Comparison of ENCODE assay signal across 21 cellular contexts in the genomic region with DNA sequence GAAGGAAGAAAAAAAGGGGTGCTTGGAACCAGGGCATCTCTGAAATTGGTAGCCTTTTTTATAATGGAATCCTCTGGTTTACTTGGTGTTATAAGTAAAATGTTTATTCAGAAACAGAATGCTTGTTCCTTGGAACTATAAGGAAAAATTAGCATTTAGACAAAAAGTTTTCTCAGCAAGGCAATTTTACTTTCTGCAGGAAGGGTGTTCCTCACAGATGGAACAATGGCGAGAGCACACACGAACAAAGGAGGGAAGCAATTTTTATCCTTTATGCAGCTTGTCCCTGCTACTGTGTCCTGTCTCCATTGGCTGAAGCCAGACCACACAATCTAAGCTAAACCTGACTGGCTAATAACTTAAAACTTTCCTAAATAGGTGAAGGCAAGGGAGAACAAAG.
"Had no signal": no experiment of that assay in that cellular context is flagged by ENCODE, and none has a peak within 500 bp of the region (broad histone marks: within the 10 kb centered on the region; RNA-seq: fewer than 3 reads in every experiment).

No MANE protein-coding gene starts in this region.

- H3K36me3 ChIP-seq: colonic mucosa had no signal

- H3K4me3 Mint-ChIP-seq: activated B cell treated with CpG ODN at 0.5 μM for 24 hours; activated CD4-positive, alpha-beta memory T cell treated with anti-CD3 and anti-CD28 coated beads, Interleukin-2, amount 10 ng/mL, durations not matched to agents 7 days and 5 days; activated CD4-positive, alpha-beta T cell treated with anti-CD3 and anti-CD28 coated beads, Interleukin-2, amount 10 ng/mL, durations not matched to agents 7 days and 5 days; activated naive CD4-positive, alpha-beta T cell treated with anti-CD3 and anti-CD28 coated beads for 36 hours; activated naive CD8-positive, alpha-beta T cell; activated T-helper 17 cell treated with anti-CD3 and anti-CD28 coated beads, Interleukin-2, amount 50 U/mL, for 72 hours; T-cell had no signal

- H3K4me1 Mint-ChIP-seq: activated CD4-positive, alpha-beta memory T cell treated with anti-CD3 and anti-CD28 coated beads, Interleukin-2, amount 10 ng/mL, durations not matched to agents 7 days and 5 days; activated T-helper 17 cell treated with anti-CD3 and anti-CD28 coated beads, Interleukin-2, amount 50 U/mL, for 72 hours; T-cell had no signal

- H3K27ac Mint-ChIP-seq: activated B cell treated with CpG ODN at 0.5 μM for 24 hours; activated CD4-positive, alpha-beta memory T cell treated with anti-CD3 and anti-CD28 coated beads, Interleukin-2, amount 10 ng/mL, durations not matched to agents 7 days and 5 days; activated CD4-positive, alpha-beta T cell treated with anti-CD3 and anti-CD28 coated beads, Interleukin-2, amount 10 ng/mL, durations not matched to agents 7 days and 5 days; activated naive CD4-positive, alpha-beta T cell treated with anti-CD3 and anti-CD28 coated beads for 36 hours; activated naive CD8-positive, alpha-beta T cell; activated T-helper 17 cell treated with anti-CD3 and anti-CD28 coated beads, Interleukin-2, amount 50 U/mL, for 72 hours; T-cell had no signal

- H3K4me3 ChIP-seq: colonic mucosa, MG63 had no signal

- H3K9me3 ChIP-seq: colonic mucosa had no signal

- H3K27ac ChIP-seq: colonic mucosa had no signal

- ATAC-seq: activated T-helper 17 cell treated with anti-CD3 and anti-CD28 coated beads, Interleukin-2, amount 50 U/mL, for 72 hours; T-cell had no signal

- H3K27me3 ChIP-seq: colonic mucosa, MG63 had no signal

- DNase-seq: activated B cell treated with CpG ODN at 0.5 μM for 24 hours; activated CD4-positive, alpha-beta memory T cell treated with anti-CD3 and anti-CD28 coated beads, Interleukin-2, amount 10 ng/mL, durations not matched to agents 7 days and 5 days; activated CD4-positive, alpha-beta T cell treated with anti-CD3 and anti-CD28 coated beads for 1 hour; activated CD4-positive, alpha-beta T cell treated with anti-CD3 and anti-CD28 coated beads, Interleukin-2, amount 10 ng/mL, durations not matched to agents 7 days and 5 days; activated gamma-delta T cell; activated naive CD4-positive, alpha-beta T cell treated with anti-CD3 and anti-CD28 coated beads for 36 hours; activated T-cell treated with anti-CD3 and anti-CD28 coated beads for 4 hours; activated T-cell treated with anti-CD3 and anti-CD28 coated beads, Interleukin-2, amount 50 U/mL, for 48 hours; cerebellar nuclear complex; colonic mucosa; MG63; NCI-H1092 treated with DMSO at 0.1 percent for 48 hours; NCI-H1694; NCI-H2029 treated with DMSO at 0.1 percent for 48 hours; NCI-H510A treated with DMSO at 0.1 percent for 48 hours; NK-92 treated with Interleukin-12 subunit alpha and Interleukin-12 subunit beta, amount 100 ng/mL, for 24 hours; SHP77; T-cell; T-helper 2 cell had no signal

- H3K27me3 Mint-ChIP-seq: activated B cell treated with CpG ODN at 0.5 μM for 24 hours; activated CD4-positive, alpha-beta memory T cell treated with anti-CD3 and anti-CD28 coated beads, Interleukin-2, amount 10 ng/mL, durations not matched to agents 7 days and 5 days; activated CD4-positive, alpha-beta T cell treated with anti-CD3 and anti-CD28 coated beads, Interleukin-2, amount 10 ng/mL, durations not matched to agents 7 days and 5 days; activated naive CD8-positive, alpha-beta T cell; activated T-helper 17 cell treated with anti-CD3 and anti-CD28 coated beads, Interleukin-2, amount 50 U/mL, for 72 hours; T-cell had no signal
